ENCODE assay signal across 11 cellular contexts in the genomic region with DNA sequence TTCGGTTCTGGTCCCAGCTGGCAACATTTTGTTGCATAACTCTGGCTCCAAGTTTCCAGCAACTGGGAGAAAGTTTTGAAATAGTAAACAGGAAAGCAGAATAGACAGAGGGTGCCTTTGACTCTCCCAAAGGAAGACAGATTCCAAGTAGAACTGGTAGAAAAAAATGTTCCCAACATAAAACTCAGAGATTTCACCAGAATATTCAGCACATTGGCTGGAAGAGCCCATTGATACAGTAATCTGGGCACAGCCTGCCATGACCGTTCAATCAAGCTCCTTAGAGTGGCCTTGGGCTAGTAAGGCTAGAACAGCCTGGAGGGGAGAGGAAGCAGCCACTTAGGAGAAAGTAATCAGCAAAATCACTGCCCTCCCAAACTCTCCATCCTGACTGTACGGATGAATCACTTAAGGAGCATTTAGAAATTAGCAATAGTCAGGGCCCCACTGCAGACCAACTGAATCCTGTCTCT.
A peak's percentile ranks its signal among the peaks of the same experiment; 100 is the strongest.
DNase-seq lines count a peak whose midpoint lies in the region; ATAC-seq and TF ChIP-seq lines count a peak whose summit lies in the region.
"Had no signal": no experiment of that assay in that cellular context is flagged by ENCODE, and none has a peak within 500 bp of the region (broad histone marks: within the 10 kb centered on the region; RNA-seq: fewer than 3 reads in every experiment).

No MANE protein-coding gene starts in this region.

- H3K4me3 ChIP-seq in esophagus squamous epithelium: no peak overlapping the region
- H3K4me3 ChIP-seq in mucosa of rectum (ENCODE audit: low read length in 2 of 2): no peak overlapping the region
- H3K4me3 ChIP-seq in upper lobe of right lung: no peak overlapping the region
- H3K4me3 ChIP-seq: SJCRH30 had no signal

- H3K4me1 ChIP-seq in esophagus squamous epithelium: peaks cover 0 to 49% (median 15%) of the 10 kb centered on the region in 3 donors
- peaks cover 0 to 6% of the 10 kb centered on the region in 2 donors for H3K4me1 ChIP-seq in mucosa of rectum (ENCODE audit: control insufficient read depth in 2 of 2, insufficient read depth in 2 of 2, low read length in 2 of 2)
- peaks cover 44% of the 10 kb centered on the region for H3K4me1 ChIP-seq in upper lobe of right lung

- H3K27me3 ChIP-seq in esophagus squamous epithelium (no peaks in the 10 kb centered on the region), mucosa of rectum (ENCODE audit: control insufficient read depth in 2 of 2, insufficient read depth in 2 of 2, low read length in 2 of 2) (no peaks in the 10 kb centered on the region), upper lobe of right lung (no peaks in the 10 kb centered on the region)
- H3K27me3 ChIP-seq: SJCRH30 had no signal

- intact Hi-C loops in esophagus squamous epithelium (cut with DNase I) (no loop called here), upper lobe of right lung (cut with DNase I) (no loop called here)

- H3K9me3 ChIP-seq in esophagus squamous epithelium (no peaks in the 10 kb centered on the region), mucosa of rectum (ENCODE audit: control insufficient read depth in 2 of 2, low read length in 2 of 2) (no peaks in the 10 kb centered on the region), upper lobe of right lung (no peaks in the 10 kb centered on the region)

- no peak for ATAC-seq in upper lobe of right lung

- 40 to 50% methylated on average over 2 to 3 of the region's 3 CpGs for WGBS in esophagus squamous epithelium, 2 donors

- no peak overlapping the region for H3K9ac ChIP-seq in mucosa of rectum (ENCODE audit: low read depth in 1 of 2, low read length in 2 of 2)

- TF ChIP-seq CTCF in esophagus squamous epithelium (IDR thresholded peaks at IDR 0.05) (no peak), upper lobe of right lung (IDR thresholded peaks at IDR 0.05) (no peak)

- no peaks in the 10 kb centered on the region for H3K36me3 ChIP-seq in esophagus squamous epithelium
- H3K36me3 ChIP-seq in mucosa of rectum (ENCODE audit: control insufficient read depth in 2 of 2, insufficient read depth in 2 of 2, low read length in 2 of 2): no peaks in the 10 kb centered on the region
- H3K36me3 ChIP-seq in upper lobe of right lung: no peaks in the 10 kb centered on the region
- H3K36me3 ChIP-seq: SJCRH30 had no signal

- DNase-seq in RPMI7951 (ENCODE audit: low read depth) (peak; percentile 93), esophagus squamous epithelium (lab: John Stamatoyannopoulos, UW) (no peak), upper lobe of right lung (no peak), cerebellar nuclear complex (lab: John Stamatoyannopoulos, UW) (no peak), HK-2 (ENCODE audit: unreplicated experiment) (no peak), NCI-H82 (lab: John Stamatoyannopoulos, UW) (no peak)
- DNase-seq: activated CD4-positive, alpha-beta memory T cell treated with anti-CD3 and anti-CD28 coated beads for 36 hours; anterior cingulate cortex; NCI-H1694; SJCRH30 had no signal

- TF ChIP-seq POLR2A in esophagus squamous epithelium (IDR thresholded peaks at IDR 0.05): no peak

- H3K27ac ChIP-seq in esophagus squamous epithelium (peak overlapping the region; percentile 8 to 75 (median 60)), mucosa of rectum (ENCODE audit: low read depth in 2 of 2, low read length in 2 of 2) (peak overlapping the region; percentile 41 to 71), upper lobe of right lung (peak overlapping the region; percentile 78)
- H3K27ac ChIP-seq: SJCRH30 had no signal
